In the genomic region with DNA sequence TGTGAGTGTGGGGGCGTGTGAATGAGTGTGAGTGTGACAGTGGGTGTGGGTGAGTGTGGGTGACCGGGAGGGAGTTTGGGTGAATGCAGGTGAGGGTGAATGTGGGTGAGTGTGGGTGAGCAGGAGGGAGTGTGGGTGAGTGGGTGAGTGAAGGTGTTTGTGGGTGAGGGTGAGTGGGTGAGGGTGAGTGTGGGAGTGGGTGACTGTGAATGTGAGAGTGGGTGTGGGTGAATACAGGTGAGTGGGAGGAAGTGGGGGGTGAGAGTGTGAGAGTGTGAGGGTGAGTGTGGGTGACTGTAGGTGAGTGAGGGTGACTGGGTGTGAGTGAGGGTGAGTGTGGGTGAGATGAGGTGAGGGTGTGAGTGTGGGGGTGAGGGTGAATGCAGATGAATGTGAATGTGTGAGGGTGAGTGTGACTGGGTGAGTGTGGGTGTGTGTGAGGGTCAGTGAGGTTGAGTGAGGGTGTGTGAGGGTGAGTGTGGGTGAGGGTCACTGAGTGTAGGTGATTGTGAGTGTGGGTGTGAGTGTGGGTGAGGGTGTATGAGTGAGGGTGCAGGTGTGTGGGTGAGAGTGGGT, we compare ENCODE assay signal across 28 cellular contexts.
"Had no signal": no experiment of that assay in that cellular context is flagged by ENCODE, and none has a peak within 500 bp of the region (broad histone marks: within the 10 kb centered on the region; RNA-seq: fewer than 3 reads in every experiment).

No MANE protein-coding gene starts in this region.

- H3K9me3 ChIP-seq: adrenal gland, Peyer's patch had no signal

- H3K4me1 ChIP-seq: Peyer's patch had no signal

- H3K4me3 Mint-ChIP-seq: activated B cell treated with CpG ODN at 0.5 μM for 24 hours; activated CD4-positive, alpha-beta T cell treated with anti-CD3 and anti-CD28 coated beads, Interleukin-2, amount 10 ng/mL, durations not matched to agents 24 days and 14 days; activated CD8-positive, alpha-beta memory T cell treated with anti-CD3 and anti-CD28 coated beads, Interleukin-2, amount 10 ng/mL, durations not matched to agents 7 days and 5 days; activated T-cell treated with anti-CD3 and anti-CD28 coated beads, Interleukin-2, amount 50 U/mL, for 24 hours; activated T-helper 1 cell treated with anti-CD3 and anti-CD28 coated beads, Interleukin-12 subunit alpha, Interleukin-12 subunit beta, Interleukin-2, Interleukin-4 antibody, amounts not matched to agents 30 ng/mL and 10 ng/mL and 1 ng/mL, durations not matched to agents 14 hours and 24 hours and 36 hours; T-helper 17 cell had no signal

- ATAC-seq: activated CD8-positive, alpha-beta memory T cell treated with anti-CD3 and anti-CD28 coated beads, Interleukin-2, amount 10 ng/mL, durations not matched to agents 7 days and 5 days; activated naive CD4-positive, alpha-beta T cell treated with anti-CD3 and anti-CD28 coated beads, Interleukin-2, amount 50 U/mL, for 72 hours; T-helper 17 cell had no signal

- DNase-seq: activated B cell treated with CpG ODN at 0.5 μM for 24 hours; activated CD4-positive, alpha-beta T cell treated with anti-CD3 and anti-CD28 coated beads for 1 hour; activated CD4-positive, alpha-beta T cell treated with anti-CD3 and anti-CD28 coated beads, Interleukin-2, amount 10 ng/mL, durations not matched to agents 24 days and 14 days; activated CD4-positive, alpha-beta T cell treated with anti-CD3 and anti-CD28 coated beads, Interleukin-2, amount 50 U/mL, for 48 hours; activated CD8-positive, alpha-beta memory T cell treated with anti-CD3 and anti-CD28 coated beads, Interleukin-2, amount 10 ng/mL, durations not matched to agents 7 days and 5 days; activated effector memory CD4-positive, alpha-beta T cell treated with Interleukin-2 at 50 U/mL for 16 hours; activated naive CD4-positive, alpha-beta T cell; activated T-cell treated with anti-CD3 and anti-CD28 coated beads, Interleukin-2, amount 50 U/mL, for 24 hours; adrenal gland; anterior cingulate cortex; KG1; NCI-H1092; NCI-H1417 treated with DMSO at 0.1 percent for 48 hours; NCI-H1694; NCI-H2029; NCI-H2107; NCI-H2171 treated with DMSO at 0.1 percent for 48 hours; NCI-H345; NCI-H510A; NCI-H69; NK-92 treated with Interleukin-12 subunit alpha and Interleukin-12 subunit beta, amount 100 ng/mL, for 24 hours; Peyer's patch; SHP77; T-helper 17 cell; T-helper 9 cell had no signal

- H3K36me3 ChIP-seq: adrenal gland, Peyer's patch had no signal

- H3K27me3 Mint-ChIP-seq: activated B cell treated with CpG ODN at 0.5 μM for 24 hours; activated CD4-positive, alpha-beta T cell treated with anti-CD3 and anti-CD28 coated beads, Interleukin-2, amount 10 ng/mL, durations not matched to agents 24 days and 14 days; activated CD8-positive, alpha-beta memory T cell treated with anti-CD3 and anti-CD28 coated beads, Interleukin-2, amount 10 ng/mL, durations not matched to agents 7 days and 5 days; activated T-cell treated with anti-CD3 and anti-CD28 coated beads, Interleukin-2, amount 50 U/mL, for 24 hours; T-helper 17 cell had no signal

- H3K36me3 Mint-ChIP-seq: activated CD8-positive, alpha-beta memory T cell treated with anti-CD3 and anti-CD28 coated beads, Interleukin-2, amount 10 ng/mL, durations not matched to agents 7 days and 5 days had no signal

- H3K27ac ChIP-seq: adrenal gland, Peyer's patch, RWPE1 had no signal

- H3K4me3 ChIP-seq: adrenal gland, Peyer's patch had no signal

- H3K27me3 ChIP-seq: adrenal gland, Peyer's patch had no signal

- H3K9me3 Mint-ChIP-seq: activated B cell treated with CpG ODN at 0.5 μM for 24 hours had no signal

- H3K4me1 Mint-ChIP-seq: activated B cell treated with CpG ODN at 0.5 μM for 24 hours; activated CD4-positive, alpha-beta T cell treated with anti-CD3 and anti-CD28 coated beads, Interleukin-2, amount 10 ng/mL, durations not matched to agents 24 days and 14 days; activated CD8-positive, alpha-beta memory T cell treated with anti-CD3 and anti-CD28 coated beads, Interleukin-2, amount 10 ng/mL, durations not matched to agents 7 days and 5 days; T-helper 17 cell had no signal

- H3K27ac Mint-ChIP-seq: activated B cell treated with CpG ODN at 0.5 μM for 24 hours; activated CD4-positive, alpha-beta T cell treated with anti-CD3 and anti-CD28 coated beads, Interleukin-2, amount 10 ng/mL, durations not matched to agents 24 days and 14 days; activated CD8-positive, alpha-beta memory T cell treated with anti-CD3 and anti-CD28 coated beads, Interleukin-2, amount 10 ng/mL, durations not matched to agents 7 days and 5 days; activated naive CD4-positive, alpha-beta T cell treated with anti-CD3 and anti-CD28 coated beads, Interleukin-2, amount 50 U/mL, for 72 hours; activated T-cell treated with anti-CD3 and anti-CD28 coated beads, Interleukin-2, amount 50 U/mL, for 24 hours; activated T-helper 1 cell treated with anti-CD3 and anti-CD28 coated beads, Interleukin-12 subunit alpha, Interleukin-12 subunit beta, Interleukin-2, Interleukin-4 antibody, amounts not matched to agents 30 ng/mL and 10 ng/mL and 1 ng/mL, durations not matched to agents 14 hours and 24 hours and 36 hours; T-helper 17 cell had no signal
